In the genomic region with DNA sequence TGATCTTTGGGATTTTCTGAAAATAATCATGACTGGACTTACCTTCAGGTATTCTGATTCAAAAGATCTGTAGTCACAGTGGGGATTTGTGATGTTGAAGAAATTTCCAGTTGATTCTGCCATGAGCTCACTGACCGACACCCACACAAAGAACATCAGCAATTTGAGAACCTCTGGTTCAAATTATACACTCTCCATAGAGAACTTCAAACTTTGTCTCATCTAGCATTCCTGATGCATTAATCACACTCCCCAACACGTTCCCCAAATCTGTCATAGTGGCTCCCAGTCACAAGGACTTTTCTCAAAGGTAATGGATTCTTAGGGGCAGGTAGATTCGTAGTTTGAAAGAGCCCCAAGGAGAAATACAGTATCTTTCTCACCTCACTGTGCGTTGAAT, we compare ENCODE assay signal across 1 cellular context.
TF ChIP-seq lines count a peak whose summit lies in the region.

No MANE protein-coding gene starts in this region.

TF ChIP-seq in endothelial cell of umbilical vein, 7 proteins besides CTCF, POLR2A, EP300 and RAD21 (continued from another document):
- no peak for TF ChIP-seq FOS (IDR thresholded peaks at IDR 0.05; ENCODE audit: borderline replicate concordance, insufficient read depth, low read length)
- TF ChIP-seq, protein P1, sequence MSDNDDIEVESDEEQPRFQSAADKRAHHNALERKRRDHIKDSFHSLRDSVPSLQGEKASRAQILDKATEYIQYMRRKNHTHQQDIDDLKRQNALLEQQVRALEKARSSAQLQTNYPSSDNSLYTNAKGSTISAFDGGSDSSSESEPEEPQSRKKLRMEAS (IDR thresholded peaks at IDR 0.05; ENCODE audit: insufficient read depth, insufficient read length) = no peak
